11 cellular contexts compared by ENCODE assay signal in genomic region chr2:108619916-108620620, GRCh38.
DNase-seq lines count a peak whose midpoint lies in the region; ATAC-seq and TF ChIP-seq lines count a peak whose summit lies in the region.
"Had no signal": no experiment of that assay in that cellular context is flagged by ENCODE, and none has a peak within 500 bp of the region (broad histone marks: within the 10 kb centered on the region; RNA-seq: fewer than 3 reads in every experiment).

No MANE protein-coding gene starts in this region.

- H3K27me3 Mint-ChIP-seq in activated naive CD4-positive, alpha-beta T cell treated with anti-CD3 and anti-CD28 coated beads for 36 hours (ENCODE audit: low read depth): no peaks in the 10 kb centered on the region

- H3K27ac ChIP-seq in VCaP (peak overlapping the region; percentile 97), left lung (peak overlapping the region; percentile 74 to 75), transverse colon (peak overlapping the region; percentile 34 to 62 (median 51))

- no peak for ATAC-seq in left lung
- no peak for ATAC-seq in HG02981 (IDR thresholded peaks at IDR 0.05; ENCODE audit: unreplicated experiment)
- no peak for ATAC-seq in GM18502 (IDR thresholded peaks at IDR 0.05; ENCODE audit: poor library complexity, unreplicated experiment)

- H3K36me3 Mint-ChIP-seq in activated naive CD4-positive, alpha-beta T cell treated with anti-CD3 and anti-CD28 coated beads for 36 hours (ENCODE audit: low read depth): no peaks in the 10 kb centered on the region

- H3K9me3 ChIP-seq in left lung (no peaks in the 10 kb centered on the region), transverse colon (no peaks in the 10 kb centered on the region), MG63 (no peaks in the 10 kb centered on the region)

- in situ Hi-C loops in transverse colon (cut with MboI; ENCODE audit: low pct_ligation_motif_present in 1 of 4, low pct_unique_long_range_greater_than_20kb in 1 of 4, low sequenced_read_pairs in 3 of 4): loop anchor here in 1 of 4 donors (25.0 kb wide), 1 partner anchor 92 kb away; the partner anchor contains the start of gene RANBP2

- DNase-seq in activated naive CD4-positive, alpha-beta T cell treated with anti-CD3 and anti-CD28 coated beads for 36 hours: no peak
- DNase-seq in activated naive CD4-positive, alpha-beta T cell (lab: John Stamatoyannopoulos, UW): no peak
- DNase-seq in left lung: no peak
- DNase-seq in transverse colon: no peak
- no peak for DNase-seq in MG63
- DNase-seq: activated CD4-positive, alpha-beta T cell treated with anti-CD3 and anti-CD28 coated beads for 48 hours; central memory CD4-positive, alpha-beta T cell; COR-L47 had no signal

- H3K4me1 ChIP-seq in left lung: peaks cover 45 to 97% of the 10 kb centered on the region in 2 donors
- H3K4me1 ChIP-seq in transverse colon: peaks cover 8 to 73% (median 35%) of the 10 kb centered on the region in 4 donors

- peak overlapping the region; percentile 92 for H3K27ac Mint-ChIP-seq in activated naive CD4-positive, alpha-beta T cell treated with anti-CD3 and anti-CD28 coated beads for 36 hours

- CTCF ChIA-PET in activated naive CD4-positive, alpha-beta T cell treated with anti-CD3 and anti-CD28 coated beads for 36 hours (lab: Charles Lee): interaction anchor here (0.6 to 11.2 kb wide), 2 partner anchors 16 to 99 kb away, joined by 4 to 107 read pairs; no protein-coding TSS in a partner anchor

- intact Hi-C loops in activated naive CD4-positive, alpha-beta T cell treated with anti-CD3 and anti-CD28 coated beads for 36 hours (cut with micrococcal nuclease): loop anchor here (2.0 to 10.0 kb wide), 5 partner anchors 33 to 595 kb away; partner anchors contain the start of genes CCDC138 and RANBP2
- intact Hi-C loops in left lung (cut with DNase I): no loop called here
- intact Hi-C loops in transverse colon (cut with DNase I; ENCODE audit: low total_unique reads): no loop called here

- TF ChIP-seq POLR2A in transverse colon (IDR thresholded peaks at IDR 0.05): no peak

- whole genome bisulfite sequencing in transverse colon (ENCODE audit: low coverage in 1 of 2), 2 donors: 70 to 71% methylated on average over 6 to 8 of the region's 8 CpGs

- no peak overlapping the region for H3K4me3 ChIP-seq in left lung
- no peak overlapping the region for H3K4me3 ChIP-seq in transverse colon
- H3K4me3 ChIP-seq in MG63: no peak overlapping the region

- H3K4me3 Mint-ChIP-seq in activated naive CD4-positive, alpha-beta T cell treated with anti-CD3 and anti-CD28 coated beads for 36 hours: peak overlapping the region; percentile 84

- H3K27me3 ChIP-seq in left lung: no peaks in the 10 kb centered on the region
- H3K27me3 ChIP-seq in transverse colon: no peaks in the 10 kb centered on the region
- H3K27me3 ChIP-seq in MG63: no peaks in the 10 kb centered on the region

- no peaks in the 10 kb centered on the region for H3K9me3 Mint-ChIP-seq in activated naive CD4-positive, alpha-beta T cell treated with anti-CD3 and anti-CD28 coated beads for 36 hours

- H3K4me1 Mint-ChIP-seq in activated naive CD4-positive, alpha-beta T cell treated with anti-CD3 and anti-CD28 coated beads for 36 hours (ENCODE audit: low read depth): peaks cover 78% of the 10 kb centered on the region

- TF ChIP-seq EP300 in transverse colon (IDR thresholded peaks at IDR 0.05; ENCODE audit: low read depth): no peak

- H3K36me3 ChIP-seq in left lung: no peaks in the 10 kb centered on the region
- H3K36me3 ChIP-seq in transverse colon: no peaks in the 10 kb centered on the region
- H3K36me3 ChIP-seq in MG63: no peaks in the 10 kb centered on the region

- no peak for TF ChIP-seq CTCF in VCaP (conservative IDR thresholded peaks at IDR 0.05)
- no peak for TF ChIP-seq CTCF in left lung (IDR thresholded peaks at IDR 0.05)
- TF ChIP-seq CTCF in transverse colon (IDR thresholded peaks at IDR 0.05): no peak
